15 cellular contexts compared by ENCODE assay signal in genomic region chr10:131701131-131701947, GRCh38.
"Had no signal": no experiment of that assay in that cellular context is flagged by ENCODE, and none has a peak within 500 bp of the region (broad histone marks: within the 10 kb centered on the region; RNA-seq: fewer than 3 reads in every experiment).

No MANE protein-coding gene starts in this region.

- DNase-seq: activated CD4-positive, alpha-beta T cell treated with anti-CD3 and anti-CD28 coated beads, Interleukin-2, amount 50 U/mL, for 48 hours; activated naive CD4-positive, alpha-beta T cell; anterior cingulate cortex; brain microvascular endothelial cell; erythroblast; occipital lobe; T-helper 1 cell; thyroid gland had no signal

- H3K27ac Mint-ChIP-seq: memory B cell; naive thymus-derived CD8-positive, alpha-beta T cell; stimulated activated effector memory CD8-positive, alpha-beta T cell treated with anti-CD3 and anti-CD28 coated beads, Interleukin-12 subunit alpha, Interleukin-12 subunit beta, amount 100 ng/mL, for 72 hours had no signal

- H3K4me1 ChIP-seq: gastroesophageal sphincter, left lung, thyroid gland had no signal

- H3K36me3 ChIP-seq: brain microvascular endothelial cell, gastroesophageal sphincter, left lung, thyroid gland had no signal

- H3K9me3 ChIP-seq: thyroid gland had no signal

- H3K4me1 Mint-ChIP-seq: memory B cell; naive thymus-derived CD8-positive, alpha-beta T cell; stimulated activated effector memory CD8-positive, alpha-beta T cell treated with anti-CD3 and anti-CD28 coated beads, Interleukin-12 subunit alpha, Interleukin-12 subunit beta, amount 100 ng/mL, for 72 hours had no signal

- H3K4me3 Mint-ChIP-seq: memory B cell; naive thymus-derived CD8-positive, alpha-beta T cell; stimulated activated effector memory CD8-positive, alpha-beta T cell treated with anti-CD3 and anti-CD28 coated beads, Interleukin-12 subunit alpha, Interleukin-12 subunit beta, amount 100 ng/mL, for 72 hours had no signal

- ATAC-seq: gastroesophageal sphincter; left lung; naive thymus-derived CD8-positive, alpha-beta T cell; stimulated activated effector memory CD8-positive, alpha-beta T cell treated with anti-CD3 and anti-CD28 coated beads, Interleukin-12 subunit alpha, Interleukin-12 subunit beta, amount 100 ng/mL, for 72 hours had no signal

- H3K27ac ChIP-seq: brain microvascular endothelial cell, gastroesophageal sphincter, left lung, SK-N-MC, thyroid gland, VCaP had no signal

- H3K4me3 ChIP-seq: gastroesophageal sphincter, left lung, SK-N-MC, thyroid gland had no signal

- H3K27me3 ChIP-seq: brain microvascular endothelial cell, thyroid gland had no signal

- H3K36me3 Mint-ChIP-seq: memory B cell; naive thymus-derived CD8-positive, alpha-beta T cell; stimulated activated effector memory CD8-positive, alpha-beta T cell treated with anti-CD3 and anti-CD28 coated beads, Interleukin-12 subunit alpha, Interleukin-12 subunit beta, amount 100 ng/mL, for 72 hours had no signal
